8 cellular contexts compared by ENCODE assay signal in genomic region chr10:12419279-12419847, GRCh38.
DNase-seq lines count a peak whose midpoint lies in the region; ATAC-seq lines count a peak whose summit lies in the region.

No MANE protein-coding gene starts in this region.

- H2BK12ac ChIP-seq in mesenchymal stem cell (ENCODE audit: low read length in 2 of 2) = no peak overlapping the region

- no peak overlapping the region for H3K4me2 ChIP-seq in mesenchymal stem cell (ENCODE audit: low read length, poor library complexity, severe bottlenecking)

- H3K4me1 Mint-ChIP-seq in activated naive CD8-positive, alpha-beta T cell (ENCODE audit: low read depth) = peaks cover 32% of the 10 kb centered on the region

- no peak overlapping the region for H3K14ac ChIP-seq in mesenchymal stem cell (ENCODE audit: low read length in 2 of 2)

- H2AFZ ChIP-seq in mesenchymal stem cell (ENCODE audit: low read depth, low read length) = no peak overlapping the region

- H3K4me3 ChIP-seq in mesenchymal stem cell (ENCODE audit: insufficient read depth in 1 of 2, low read depth in 1 of 2, low read length in 2 of 2) = peak overlapping the region in 1 of 2 experiments; percentile 2

- H3K23ac ChIP-seq in mesenchymal stem cell (ENCODE audit: low read length in 2 of 2) = no peak overlapping the region

- WGBS in mesenchymal stem cell = 20% methylated on average over 8 of the region's 9 CpGs

- H2BK120ac ChIP-seq in mesenchymal stem cell (ENCODE audit: low read depth, low read length) = no peak overlapping the region

- H2BK5ac ChIP-seq in mesenchymal stem cell (ENCODE audit: low read depth, low read length, poor library complexity, severe bottlenecking) = no peak overlapping the region

- H3K79me1 ChIP-seq in mesenchymal stem cell (replicated peaks; ENCODE audit: low read length, poor library complexity, severe bottlenecking) = peaks cover 30% of the 10 kb centered on the region

- no peaks in the 10 kb centered on the region for H3K27me3 Mint-ChIP-seq in activated naive CD8-positive, alpha-beta T cell

- H3K4ac ChIP-seq in mesenchymal stem cell (ENCODE audit: low read depth in 1 of 2, low read length in 2 of 2) = no peak overlapping the region

- peaks cover 25% of the 10 kb centered on the region for H3K4me1 ChIP-seq in mesenchymal stem cell (ENCODE audit: control insufficient read depth, insufficient read depth, low read depth, low read length)

- H3K18ac ChIP-seq in mesenchymal stem cell (ENCODE audit: low read depth in 1 of 2, low read length in 2 of 2) = no peak overlapping the region

- no peak overlapping the region for H2BK15ac ChIP-seq in mesenchymal stem cell (ENCODE audit: low read depth, poor library complexity, severe bottlenecking)

- H3K36me3 Mint-ChIP-seq in activated naive CD8-positive, alpha-beta T cell = no peaks in the 10 kb centered on the region

- H3K27me3 ChIP-seq in mesenchymal stem cell (ENCODE audit: control insufficient read depth in 1 of 2, insufficient read depth in 1 of 2, low read length in 2 of 2) = no peaks in the 10 kb centered on the region

- peak; percentile 82 for DNase-seq in AG20443 (ENCODE audit: low spot score)
- DNase-seq in RPMI7951 (ENCODE audit: low read depth) = peak; percentile 96
- peak; percentile 99 for DNase-seq in mesenchymal stem cell
- DNase-seq in stromal cell of bone marrow (ENCODE audit: low read depth) = peak; percentile 99

- no peak for ATAC-seq in GM21447 (IDR thresholded peaks at IDR 0.05; ENCODE audit: unreplicated experiment)
- no peak for ATAC-seq in GM21390 (IDR thresholded peaks at IDR 0.05; ENCODE audit: unreplicated experiment)
- no peak for ATAC-seq in GM18511 (IDR thresholded peaks at IDR 0.05; ENCODE audit: unreplicated experiment)

- no peaks in the 10 kb centered on the region for H3K9me3 Mint-ChIP-seq in activated naive CD8-positive, alpha-beta T cell (ENCODE audit: low read depth)

- H3K36me3 ChIP-seq in mesenchymal stem cell (ENCODE audit: control insufficient read depth in 1 of 2, insufficient read depth in 2 of 2, low read depth in 1 of 2, low read length in 2 of 2) = peaks cover 0 to 4% of the 10 kb centered on the region in 2 experiments

- H3K9ac ChIP-seq in mesenchymal stem cell (ENCODE audit: low read length) = peak overlapping the region; percentile 88

- H3K27ac ChIP-seq in mesenchymal stem cell (ENCODE audit: low read length, poor library complexity, severe bottlenecking) = peak overlapping the region; percentile 90

- H3K9me3 ChIP-seq in mesenchymal stem cell (ENCODE audit: control insufficient read depth, low read length) = no peaks in the 10 kb centered on the region

- no peak overlapping the region for H2AK5ac ChIP-seq in mesenchymal stem cell (ENCODE audit: low read length, severe bottlenecking)

- H3K4me3 Mint-ChIP-seq in activated naive CD8-positive, alpha-beta T cell = peak overlapping the region; percentile 38

- peak overlapping the region; percentile 84 for H3K27ac Mint-ChIP-seq in activated naive CD8-positive, alpha-beta T cell

- no peak overlapping the region for H4K8ac ChIP-seq in mesenchymal stem cell (ENCODE audit: low read length)

- no peak overlapping the region for H4K91ac ChIP-seq in mesenchymal stem cell (ENCODE audit: low read length)
